ENCODE assay signal across 12 cellular contexts in the genomic region with DNA sequence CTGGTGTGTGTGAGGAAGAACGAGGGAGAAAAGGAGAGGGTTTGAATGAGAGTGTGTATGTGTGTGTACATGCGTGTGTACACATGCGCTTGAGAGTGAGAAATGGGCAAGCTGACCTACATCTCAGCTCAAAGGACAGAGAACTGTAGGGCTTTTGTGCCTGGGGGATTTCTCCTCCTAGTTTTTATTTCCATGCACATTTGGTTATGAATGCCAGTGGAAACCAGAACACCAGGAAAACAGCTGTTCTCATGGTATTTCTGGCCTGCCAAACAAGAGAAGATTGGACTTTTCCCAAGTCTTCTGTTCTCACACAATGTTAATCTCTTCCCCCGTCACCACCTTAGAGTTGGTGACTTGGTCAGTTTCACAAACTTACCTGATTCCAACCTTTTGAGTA. TPM values are rescaled to one million over a fixed set of nuclear protein-coding genes. Genes with fewer than 3 reads are reported as not detected.
DNase-seq lines count a peak whose midpoint lies in the region; ATAC-seq, FAIRE-seq and TF ChIP-seq lines count a peak whose summit lies in the region.
"Had no signal": no experiment of that assay in that cellular context is flagged by ENCODE, and none has a peak within 500 bp of the region (broad histone marks: within the 10 kb centered on the region; RNA-seq: fewer than 3 reads in every experiment).

No MANE protein-coding gene starts in this region.

- H3K4ac ChIP-seq in neuronal stem cell (ENCODE audit: low read length): no peak overlapping the region

- H3K4me3 ChIP-seq in A549: no peak overlapping the region
- H3K4me3 ChIP-seq in fibroblast of villous mesenchyme (ENCODE audit: low read depth, low read length): peak overlapping the region; percentile 3
- no peak overlapping the region for H3K4me3 ChIP-seq in neuronal stem cell (ENCODE audit: low read length in 2 of 2)

- H3K9me3 ChIP-seq in A549 (no peaks in the 10 kb centered on the region), neuronal stem cell (replicated peaks in 1 of 2; ENCODE audit: control insufficient read depth in 2 of 2, insufficient read depth in 1 of 2, low read depth in 1 of 2, low read length in 2 of 2) (no peaks in the 10 kb centered on the region)

- no peaks in the 10 kb centered on the region for H3K79me1 ChIP-seq in neuronal stem cell (ENCODE audit: low read depth, low read length)

- H2AFZ ChIP-seq in neuronal stem cell (ENCODE audit: low read length): no peak overlapping the region

- TF ChIP-seq RAD21 in A549 (conservative IDR thresholded peaks at IDR 0.05 in 1 of 2, IDR thresholded peaks at IDR 0.05 in 1 of 2): no peak

- TF ChIP-seq CTCF in A549 (IDR thresholded peaks at IDR 0.05) (no peak), VCaP (conservative IDR thresholded peaks at IDR 0.05) (no peak), fibroblast of villous mesenchyme (IDR thresholded peaks at IDR 0.05; ENCODE audit: insufficient read depth, low read depth, low read length) (no peak), CD14-positive monocyte (IDR thresholded peaks at IDR 0.05) (no peak), endothelial cell (IDR thresholded peaks at IDR 0.05; ENCODE audit: unreplicated experiment) (no peak)

- ATAC-seq in A549 (0 out of 6 replicates have a peak, but pooled peaks of 1 of the 2 experiments have one; percentile 25), HG02870 (IDR thresholded peaks at IDR 0.05; ENCODE audit: unreplicated experiment) (no peak)

- intact Hi-C loops in CD14-positive monocyte (cut with micrococcal nuclease): no loop called here

- no peaks in the 10 kb centered on the region for H3K36me3 ChIP-seq in neuronal stem cell (replicated peaks in 1 of 2; ENCODE audit: control insufficient read depth in 2 of 2, insufficient read depth in 2 of 2, low read length in 2 of 2)

- no peak overlapping the region for H2BK120ac ChIP-seq in neuronal stem cell (ENCODE audit: low read depth, low read length)

- H3K4me1 Mint-ChIP-seq in CD14-positive monocyte (peaks cover 16% of the 10 kb centered on the region), endothelial cell (ENCODE audit: unreplicated experiment) (peaks cover 23% of the 10 kb centered on the region)

- H2BK12ac ChIP-seq in neuronal stem cell (ENCODE audit: low read length): no peak overlapping the region

- CTCF ChIA-PET in A549 (lab: Yijun Ruan, JAX): interaction anchor here (0.8 to 7.5 kb wide), 5 partner anchors 8 to 179 kb away, joined by 3 to 51 read pairs (median 5); no protein-coding TSS in a partner anchor

- H3K27ac ChIP-seq in A549 (peak overlapping the region; percentile 77 to 85), VCaP (peak overlapping the region; percentile 34; the same call in 1 of the 2 replicates), neuronal stem cell (replicated peaks; ENCODE audit: low read length) (peak overlapping the region; percentile 10)

- 71% methylated on average over 4 of the region's 4 CpGs for WGBS in A549 (ENCODE audit: missing lambda C conversion rate)
- WGBS in neuronal stem cell (ENCODE audit: extremely low coverage in 2 of 2, insufficient read length in 2 of 2, insufficient replicate concordance in 1 of 2), 2 donors: 100% methylated on average over 1 of the region's 4 CpGs; no CpG with 5 or more reads in 1 of the 2 donors

- DNase-seq in A549 (ENCODE audit: low read depth in 1 of 2, low spot score in 1 of 2): no peak
- DNase-seq in fibroblast of villous mesenchyme (ENCODE audit: low read depth): peak; percentile 87
- DNase-seq in neuronal stem cell (ENCODE audit: low spot score): no peak
- DNase-seq in CD14-positive monocyte (ENCODE audit: low spot score): no peak
- DNase-seq in stimulated activated CD4-positive, alpha-beta T cell treated with anti-CD3 and anti-CD28 coated beads, Interleukin-4, amount 100 ng/mL, for 1 hour: no peak
- no peak for DNase-seq in endothelial cell (ENCODE audit: low spot score)
- DNase-seq: ACHN; activated naive CD8-positive, alpha-beta T cell treated with anti-CD3 and anti-CD28 coated beads, Interleukin-2, amount 10 ng/mL, durations not matched to agents 7 days and 5 days; NCI-H1930 had no signal

- H3K27me3 Mint-ChIP-seq in CD14-positive monocyte (ENCODE audit: low read depth in 3 of 3) (peaks cover 0 to 5% (median 3%) of the 10 kb centered on the region in 3 donors), endothelial cell (ENCODE audit: unreplicated experiment) (peaks cover 1% of the 10 kb centered on the region)

- FAIRE-seq in A549 (lab: Jason Lieb, UNC): no peak

- no peak for TF ChIP-seq EP300 in A549 (IDR thresholded peaks at IDR 0.05)

- H3K18ac ChIP-seq in neuronal stem cell (ENCODE audit: low read length): no peak overlapping the region

- H3K4me2 ChIP-seq in A549 (peak overlapping the region; percentile 88), neuronal stem cell (ENCODE audit: insufficient read depth, low read length, poor library complexity, severe bottlenecking) (no peak overlapping the region)

- no peaks in the 10 kb centered on the region for H3K27me3 ChIP-seq in neuronal stem cell (ENCODE audit: control insufficient read depth in 3 of 3, insufficient read depth in 3 of 3, low read depth in 1 of 3, low read length in 3 of 3)

- POLR2A ChIA-PET in A549 (lab: Yijun Ruan, JAX): interaction anchor here (1.9 kb wide), 1 partner anchor 11 kb away, joined by 4 read pairs; no protein-coding TSS in a partner anchor

- H2BK5ac ChIP-seq in neuronal stem cell (ENCODE audit: low read length): no peak overlapping the region

- H4K8ac ChIP-seq in neuronal stem cell (ENCODE audit: low read depth, low read length): no peak overlapping the region

- no peak overlapping the region for H3K23ac ChIP-seq in neuronal stem cell (ENCODE audit: low read depth, low read length, poor library complexity)

- no peaks in the 10 kb centered on the region for H3K36me3 Mint-ChIP-seq in CD14-positive monocyte
- no peaks in the 10 kb centered on the region for H3K36me3 Mint-ChIP-seq in endothelial cell (ENCODE audit: low read depth, unreplicated experiment)
- H3K36me3 Mint-ChIP-seq: activated naive CD8-positive, alpha-beta T cell treated with anti-CD3 and anti-CD28 coated beads, Interleukin-2, amount 10 ng/mL, durations not matched to agents 7 days and 5 days had no signal

- no peaks in the 10 kb centered on the region for H3K9me3 Mint-ChIP-seq in CD14-positive monocyte
- no peaks in the 10 kb centered on the region for H3K9me3 Mint-ChIP-seq in endothelial cell (ENCODE audit: unreplicated experiment)
- H3K9me3 Mint-ChIP-seq: activated naive CD8-positive, alpha-beta T cell treated with anti-CD3 and anti-CD28 coated beads, Interleukin-2, amount 10 ng/mL, durations not matched to agents 7 days and 5 days; T-helper 2 cell treated with Interferon-gamma antibody and Interleukin-4, amounts not matched to agents 5 μg/mL and 100 μg/mL, for 36 hours had no signal

- no peak overlapping the region for H2BK15ac ChIP-seq in neuronal stem cell (ENCODE audit: low read length)

- H3K27ac Mint-ChIP-seq in CD14-positive monocyte (no peak overlapping the region), endothelial cell (ENCODE audit: unreplicated experiment) (no peak overlapping the region)
- H3K27ac Mint-ChIP-seq: activated naive CD8-positive, alpha-beta T cell treated with anti-CD3 and anti-CD28 coated beads, Interleukin-2, amount 10 ng/mL, durations not matched to agents 7 days and 5 days; T-helper 2 cell treated with Interferon-gamma antibody and Interleukin-4, amounts not matched to agents 5 μg/mL and 100 μg/mL, for 36 hours had no signal

- peaks cover 37% of the 10 kb centered on the region for H3K4me1 ChIP-seq in A549
- H3K4me1 ChIP-seq in neuronal stem cell (ENCODE audit: control insufficient read depth in 2 of 2, insufficient read depth in 1 of 2, low read depth in 1 of 2, low read length in 2 of 2): peaks cover 22 to 43% of the 10 kb centered on the region in 2 donors

- no peak overlapping the region for H2AK5ac ChIP-seq in neuronal stem cell (ENCODE audit: low read depth, low read length)

- H3K4me3 Mint-ChIP-seq in CD14-positive monocyte (no peak overlapping the region), endothelial cell (ENCODE audit: unreplicated experiment) (no peak overlapping the region)
- H3K4me3 Mint-ChIP-seq: activated naive CD8-positive, alpha-beta T cell treated with anti-CD3 and anti-CD28 coated beads, Interleukin-2, amount 10 ng/mL, durations not matched to agents 7 days and 5 days; T-helper 2 cell treated with Interferon-gamma antibody and Interleukin-4, amounts not matched to agents 5 μg/mL and 100 μg/mL, for 36 hours had no signal

- H4K91ac ChIP-seq in neuronal stem cell (ENCODE audit: low read depth, low read length, poor library complexity): no peak overlapping the region

- TF ChIP-seq POLR2A in A549 (IDR thresholded peaks at IDR 0.05; ENCODE audit: low read length): no peak

- no peak overlapping the region for H3K14ac ChIP-seq in neuronal stem cell (ENCODE audit: low read length)

- no peak overlapping the region for H3K9ac ChIP-seq in neuronal stem cell (ENCODE audit: low read depth, low read length, poor library complexity)

TF ChIP-seq in A549, 52 proteins besides CTCF, POLR2A, EP300 and RAD21 (continues in another document):
- TF ChIP-seq KDM1A (IDR thresholded peaks at IDR 0.05; ENCODE audit: low read depth) (no peak), PHF8 (IDR thresholded peaks at IDR 0.05; ENCODE audit: borderline replicate concordance, low read depth) (no peak), CHD2 (IDR thresholded peaks at IDR 0.05; ENCODE audit: low read length, partially characterized antibody) (no peak), HOXB5 (CRISPR knock-in tag; IDR thresholded peaks at IDR 0.05) (no peak), CBX2 (IDR thresholded peaks at IDR 0.05; ENCODE audit: borderline replicate concordance, low read depth) (no peak), CEBPB (IDR thresholded peaks at IDR 0.05) (no peak), NFE2L2 (conservative IDR thresholded peaks at IDR 0.05; ENCODE audit: low read length) (no peak), ZNF302 (CRISPR knock-in tag; IDR thresholded peaks at IDR 0.05) (no peak), NR3C1 (IDR thresholded peaks at IDR 0.05) (no peak)

RNA-seq across cellular contexts. Expression of a gene that starts 45.2 kb away (rescaled TPM):
- polyA plus RNA-seq in A549 (2011; rRNA removed): 5.4 and 6.5 TPM in 2 replicates
- polyA plus RNA-seq in A549 (2012; cell fraction: cytosol; rRNA removed): 1.1 and 1.5 TPM in 2 replicates
- 0.58 and 0.87 TPM in 2 replicates for polyA plus RNA-seq in A549 (2012; cell fraction: nucleus; rRNA removed)
- 1.9 to 2.3 TPM (median 2.2 TPM) in 3 replicates for polyA plus RNA-seq in A549 (2017; fragmentation: RNase III; extraction: RNeasy Plus Mini Kit Qiagen cat#74134 plus additional on column Dnase treatment)
- polyA minus RNA-seq in A549 (2011; rRNA and poly(A)+ RNA removed): 4.5 TPM in 2 replicates
- 1.7 and 1.9 TPM in 2 replicates for total RNA-seq in fibroblast of villous mesenchyme
- polyA plus RNA-seq in neuronal stem cell (2013, experiment 1 of 2): 0.82 TPM
- polyA plus RNA-seq in neuronal stem cell (2013, experiment 2 of 2): 1.1 TPM
- polyA plus RNA-seq in CD14-positive monocyte: not detected
- 2.7 TPM for total RNA-seq in endothelial cell (ENCODE audit: unreplicated experiment)

Comparison
In these comparisons a context has a peak if more than half of its experiments do, and no peak if none do; other contexts are left out.
1. H3K27ac ChIP-seq: peak in every context shown above with its lines; median percentile 81 in A549; 34 in VCaP; 10 in neuronal stem cell.